In genomic region chr7:55573234-55573504, GRCh38 we compare ENCODE assay signal across 8 cellular contexts. TPM values are rescaled to one million over a fixed set of nuclear protein-coding genes. Genes with fewer than 3 reads are reported as not detected.
DNase-seq lines count a peak whose midpoint lies in the region; ATAC-seq and TF ChIP-seq lines count a peak whose summit lies in the region.

No MANE protein-coding gene starts in this region.

- no peak for TF ChIP-seq CTCF in KMS-11 (conservative IDR thresholded peaks at IDR 0.05; ENCODE audit: low read depth, low read length)
- no peak for TF ChIP-seq CTCF in neural cell (IDR thresholded peaks at IDR 0.05; ENCODE audit: poor library complexity, severe bottlenecking)

- H3K4me2 ChIP-seq in BLaER1 (peak overlapping the region; percentile 96), KMS-11 (peak overlapping the region; percentile 86), neural cell (ENCODE audit: low read length) (peak overlapping the region; percentile 49)

- H3K4me3 ChIP-seq in BLaER1 (peak overlapping the region; percentile 95), KMS-11 (IDR thresholded peaks at IDR 0.05; ENCODE audit: insufficient read depth, low read depth, low read length) (no peak overlapping the region), neural cell (ENCODE audit: low read length) (peak overlapping the region; percentile 85)

- H3K9me2 ChIP-seq in neural cell (ENCODE audit: insufficient read depth, low read length): no peaks in the 10 kb centered on the region

- ATAC-seq in HG03095 (IDR thresholded peaks at IDR 0.05; ENCODE audit: unreplicated experiment) (no peak), GM21528 (IDR thresholded peaks at IDR 0.05; ENCODE audit: low FRiP score, unreplicated experiment) (no peak)

- no peaks in the 10 kb centered on the region for H3F3A ChIP-seq in neural cell (ENCODE audit: insufficient read depth, low read length, poor library complexity, severe bottlenecking)

- peaks cover 45% of the 10 kb centered on the region for H3K79me2 ChIP-seq in KMS-11 (ENCODE audit: insufficient read depth, low read depth)
- H3K79me2 ChIP-seq in neural cell (replicated peaks; ENCODE audit: insufficient read depth, low read length): peaks cover 29% of the 10 kb centered on the region

- H3K27ac ChIP-seq in BLaER1 (peak overlapping the region; percentile 91; the same call in 1 of the 2 replicates), KMS-11 (peak overlapping the region; percentile 33), caudate nucleus (ENCODE audit: low read depth, low read length) (peak overlapping the region; percentile 83), neural cell (ENCODE audit: low read length) (no peak overlapping the region)

- H4K20me1 ChIP-seq in BLaER1 (peaks cover 31% of the 10 kb centered on the region), KMS-11 (ENCODE audit: insufficient read depth) (no peaks in the 10 kb centered on the region), neural cell (ENCODE audit: insufficient read depth) (no peaks in the 10 kb centered on the region)

- no peak for TF ChIP-seq RAD21 in neural cell (conservative IDR thresholded peaks at IDR 0.05)

- peak overlapping the region; percentile 94; the same call in 1 of the 2 replicates for H3K9ac ChIP-seq in BLaER1
- peak overlapping the region; percentile 39; the same call in 1 of the 2 replicates for H3K9ac ChIP-seq in KMS-11
- H3K9ac ChIP-seq in neural cell (ENCODE audit: low read length): peak overlapping the region; percentile 81

- DNase-seq in caudate nucleus (lab: John Stamatoyannopoulos, UW) (peak in 1 of 61 donors; percentile 15), posterior vena cava (ENCODE audit: low spot score) (no peak), T-helper 9 cell (no peak)

- H3K4me1 ChIP-seq in BLaER1 (peaks cover 53% of the 10 kb centered on the region), KMS-11 (ENCODE audit: low read depth, poor library complexity, severe bottlenecking) (peaks cover 54% of the 10 kb centered on the region)

- H3K27me3 ChIP-seq in BLaER1: no peaks in the 10 kb centered on the region
- H3K27me3 ChIP-seq in KMS-11 (ENCODE audit: insufficient read depth, low read depth): no peaks in the 10 kb centered on the region
- H3K27me3 ChIP-seq in neural cell (ENCODE audit: insufficient read depth, low read depth, low read length): no peaks in the 10 kb centered on the region

- H3K36me3 ChIP-seq in BLaER1 (no peaks in the 10 kb centered on the region), KMS-11 (ENCODE audit: insufficient read depth) (no peaks in the 10 kb centered on the region), neural cell (ENCODE audit: insufficient read depth, low read length) (no peaks in the 10 kb centered on the region)

- H2AFZ ChIP-seq in KMS-11 (ENCODE audit: low read depth): peak overlapping the region; percentile 84
- peak overlapping the region; percentile 87 for H2AFZ ChIP-seq in neural cell (ENCODE audit: low read depth, low read length)

- TF ChIP-seq EP300 in neural cell (conservative IDR thresholded peaks at IDR 0.05; ENCODE audit: poor library complexity, severe bottlenecking): no peak

- intact Hi-C loops in posterior vena cava (cut with DNase I): no loop called here

- H3K9me3 ChIP-seq in BLaER1: no peaks in the 10 kb centered on the region
- no peaks in the 10 kb centered on the region for H3K9me3 ChIP-seq in neural cell (ENCODE audit: low read length)

TF ChIP-seq in neural cell, 6 proteins besides CTCF, POLR2A, EP300 and RAD21:
- TF ChIP-seq, protein P1, sequence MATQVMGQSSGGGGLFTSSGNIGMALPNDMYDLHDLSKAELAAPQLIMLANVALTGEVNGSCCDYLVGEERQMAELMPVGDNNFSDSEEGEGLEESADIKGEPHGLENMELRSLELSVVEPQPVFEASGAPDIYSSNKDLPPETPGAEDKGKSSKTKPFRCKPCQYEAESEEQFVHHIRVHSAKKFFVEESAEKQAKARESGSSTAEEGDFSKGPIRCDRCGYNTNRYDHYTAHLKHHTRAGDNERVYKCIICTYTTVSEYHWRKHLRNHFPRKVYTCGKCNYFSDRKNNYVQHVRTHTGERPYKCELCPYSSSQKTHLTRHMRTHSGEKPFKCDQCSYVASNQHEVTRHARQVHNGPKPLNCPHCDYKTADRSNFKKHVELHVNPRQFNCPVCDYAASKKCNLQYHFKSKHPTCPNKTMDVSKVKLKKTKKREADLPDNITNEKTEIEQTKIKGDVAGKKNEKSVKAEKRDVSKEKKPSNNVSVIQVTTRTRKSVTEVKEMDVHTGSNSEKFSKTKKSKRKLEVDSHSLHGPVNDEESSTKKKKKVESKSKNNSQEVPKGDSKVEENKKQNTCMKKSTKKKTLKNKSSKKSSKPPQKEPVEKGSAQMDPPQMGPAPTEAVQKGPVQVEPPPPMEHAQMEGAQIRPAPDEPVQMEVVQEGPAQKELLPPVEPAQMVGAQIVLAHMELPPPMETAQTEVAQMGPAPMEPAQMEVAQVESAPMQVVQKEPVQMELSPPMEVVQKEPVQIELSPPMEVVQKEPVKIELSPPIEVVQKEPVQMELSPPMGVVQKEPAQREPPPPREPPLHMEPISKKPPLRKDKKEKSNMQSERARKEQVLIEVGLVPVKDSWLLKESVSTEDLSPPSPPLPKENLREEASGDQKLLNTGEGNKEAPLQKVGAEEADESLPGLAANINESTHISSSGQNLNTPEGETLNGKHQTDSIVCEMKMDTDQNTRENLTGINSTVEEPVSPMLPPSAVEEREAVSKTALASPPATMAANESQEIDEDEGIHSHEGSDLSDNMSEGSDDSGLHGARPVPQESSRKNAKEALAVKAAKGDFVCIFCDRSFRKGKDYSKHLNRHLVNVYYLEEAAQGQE (IDR thresholded peaks at IDR 0.05; ENCODE audit: borderline replicate concordance): no peak

RNA-seq across cellular contexts. Expression of gene VOPP1, which starts 0.9 kb away (rescaled TPM):
- polyA plus RNA-seq in neural cell: 85.8 and 110 TPM in 2 replicates
- 85.5 and 87.2 TPM in 2 replicates for polyA minus RNA-seq in neural cell
- total RNA-seq in posterior vena cava: 10 to 100 TPM; 47.4 to 56.7 TPM

Comparison
In these comparisons a context has a peak if more than half of its experiments do, and no peak if none do; other contexts are left out.
1. H3K9ac ChIP-seq: peak in every context shown above with its lines; median percentile 94 in BLaER1; 81 in neural cell; 39 in KMS-11.